ENCODE assay signal across 27 cellular contexts in genomic region chr7:96332325-96332724, GRCh38.
"Had no signal": no experiment of that assay in that cellular context is flagged by ENCODE, and none has a peak within 500 bp of the region (broad histone marks: within the 10 kb centered on the region; RNA-seq: fewer than 3 reads in every experiment).

No MANE protein-coding gene starts in this region.

- H3K9me3 ChIP-seq: suprapubic skin, testis, thoracic aorta, thyroid gland, tibial artery, tibial nerve, transverse colon, upper lobe of left lung, upper lobe of right lung, uterus, vagina had no signal

- H3K4me3 ChIP-seq: suprapubic skin, testis, thoracic aorta, thyroid gland, tibial artery, tibial nerve, transverse colon, upper lobe of left lung, upper lobe of right lung, uterus, vagina had no signal

- H3K27ac ChIP-seq: suprapubic skin, testis, thoracic aorta, thyroid gland, tibial artery, tibial nerve, transverse colon, upper lobe of left lung, upper lobe of right lung, uterus, vagina had no signal

- H3K36me3 ChIP-seq: suprapubic skin, thoracic aorta, thyroid gland, tibial artery, tibial nerve, transverse colon, upper lobe of left lung, upper lobe of right lung, uterus, vagina had no signal

- H3K36me3 Mint-ChIP-seq: stimulated activated effector memory CD8-positive, alpha-beta T cell treated with anti-CD3 and anti-CD28 coated beads, Interleukin-12 subunit alpha, Interleukin-12 subunit beta, amount 100 ng/mL, for 72 hours; stimulated activated memory B cell treated with anti-CD40 and anti-IgM and Interleukin-4, amounts not matched to agents 10 μg/mL and 1 μg/mL and 100 μg/mL, for 72 hours; stimulated activated naive B cell treated with anti-CD40 and anti-IgM and Interleukin-4, amounts not matched to agents 10 μg/mL and 1 μg/mL and 100 μg/mL, for 72 hours; type B pancreatic cell had no signal

- H3K27me3 ChIP-seq: suprapubic skin, testis, thyroid gland, tibial artery, tibial nerve, transverse colon, upper lobe of left lung, upper lobe of right lung, uterus, vagina had no signal

- ATAC-seq: stimulated activated effector memory CD8-positive, alpha-beta T cell treated with anti-CD3 and anti-CD28 coated beads, Interleukin-12 subunit alpha, Interleukin-12 subunit beta, amount 100 ng/mL, for 72 hours; stimulated activated memory B cell treated with anti-CD40 and anti-IgM and Interleukin-4, amounts not matched to agents 10 μg/mL and 1 μg/mL and 100 μg/mL, for 72 hours; stimulated activated naive B cell treated with anti-CD40 and anti-IgM and Interleukin-4, amounts not matched to agents 10 μg/mL and 1 μg/mL and 100 μg/mL, for 72 hours; stimulated activated naive CD8-positive, alpha-beta T cell treated with anti-CD3 and anti-CD28 coated beads, Interleukin-15, amount 100 ng/mL, for 72 hours; stimulated activated naive CD8-positive, alpha-beta T cell treated with anti-CD3 and anti-CD28 coated beads, Interleukin-15, Interleukin-2, amounts not matched to agents 100 U/mL and 50 U/mL, for 24 hours; upper lobe of right lung had no signal

- DNase-seq: stimulated activated CD4-positive, alpha-beta T cell treated with anti-CD3 and anti-CD28 coated beads, Interleukin-2, amount 100 ng/mL, for 48 hours; stimulated activated CD4-positive, alpha-beta T cell treated with anti-CD3 and anti-CD28 coated beads, Interleukin-4, amount 100 ng/mL, for 1 hour; stimulated activated CD4-positive, alpha-beta T cell treated with anti-CD3 and anti-CD28 coated beads, Interleukin-4, amount 100 ng/mL, for 24 hours; stimulated activated CD4-positive, alpha-beta T cell treated with anti-CD3 and anti-CD28 coated beads, Interleukin-4, amount 100 ng/mL, for 4 hours; stimulated activated CD8-positive, alpha-beta memory T cell treated with anti-CD3 and anti-CD28 coated beads, Interleukin-4, amount 100 ng/mL, for 48 hours; stimulated activated naive B cell treated with anti-CD40 and anti-IgM and Interleukin-4, amounts not matched to agents 10 μg/mL and 1 μg/mL and 100 μg/mL, for 72 hours; stimulated activated naive CD4-positive, alpha-beta T cell; stimulated activated naive CD4-positive, alpha-beta T cell treated with Interleukin-2 at 50 U/mL for 16 hours; stimulated activated naive CD8-positive, alpha-beta T cell treated with anti-CD3 and anti-CD28 coated beads, Interleukin-15, amount 100 ng/mL, for 72 hours; stimulated activated naive CD8-positive, alpha-beta T cell treated with anti-CD3 and anti-CD28 coated beads, Interleukin-15, Interleukin-2, amounts not matched to agents 100 U/mL and 50 U/mL, for 24 hours; substantia nigra; testis; thyroid gland; tibial artery; transverse colon; trophoblast cell; upper lobe of left lung; upper lobe of right lung; uterus had no signal

- H3K27me3 Mint-ChIP-seq: stimulated activated memory B cell treated with anti-CD40 and anti-IgM and Interleukin-4, amounts not matched to agents 10 μg/mL and 1 μg/mL and 100 μg/mL, for 72 hours; stimulated activated naive B cell treated with anti-CD40 and anti-IgM and Interleukin-4, amounts not matched to agents 10 μg/mL and 1 μg/mL and 100 μg/mL, for 72 hours; stimulated activated naive CD8-positive, alpha-beta T cell treated with anti-CD3 and anti-CD28 coated beads, Interleukin-15, amount 100 ng/mL, for 72 hours; type B pancreatic cell had no signal

- H3K9me3 Mint-ChIP-seq: stimulated activated effector memory CD8-positive, alpha-beta T cell treated with anti-CD3 and anti-CD28 coated beads, Interleukin-12 subunit alpha, Interleukin-12 subunit beta, amount 100 ng/mL, for 72 hours; stimulated activated memory B cell treated with anti-CD40 and anti-IgM and Interleukin-4, amounts not matched to agents 10 μg/mL and 1 μg/mL and 100 μg/mL, for 72 hours; stimulated activated naive CD8-positive, alpha-beta T cell treated with anti-CD3 and anti-CD28 coated beads, Interleukin-15, amount 100 ng/mL, for 72 hours; stimulated activated naive CD8-positive, alpha-beta T cell treated with anti-CD3 and anti-CD28 coated beads, Interleukin-15, Interleukin-2, amounts not matched to agents 100 ng/mL and 50 ng/mL, for 24 hours had no signal

- H3K4me1 ChIP-seq: thyroid gland, tibial nerve, upper lobe of left lung, upper lobe of right lung, uterus, vagina had no signal

- H3K27ac Mint-ChIP-seq: stimulated activated effector memory CD8-positive, alpha-beta T cell treated with anti-CD3 and anti-CD28 coated beads, Interleukin-12 subunit alpha, Interleukin-12 subunit beta, amount 100 ng/mL, for 72 hours; stimulated activated memory B cell treated with anti-CD40 and anti-IgM and Interleukin-4, amounts not matched to agents 10 μg/mL and 1 μg/mL and 100 μg/mL, for 72 hours; stimulated activated naive B cell treated with anti-CD40 and anti-IgM and Interleukin-4, amounts not matched to agents 10 μg/mL and 1 μg/mL and 100 μg/mL, for 72 hours; stimulated activated naive CD8-positive, alpha-beta T cell treated with anti-CD3 and anti-CD28 coated beads, Interleukin-15, amount 100 ng/mL, for 72 hours; stimulated activated naive CD8-positive, alpha-beta T cell treated with anti-CD3 and anti-CD28 coated beads, Interleukin-15, Interleukin-2, amounts not matched to agents 100 ng/mL and 50 ng/mL, for 24 hours; type B pancreatic cell had no signal

- H3K4me3 Mint-ChIP-seq: stimulated activated effector memory CD8-positive, alpha-beta T cell treated with anti-CD3 and anti-CD28 coated beads, Interleukin-12 subunit alpha, Interleukin-12 subunit beta, amount 100 ng/mL, for 72 hours; stimulated activated memory B cell treated with anti-CD40 and anti-IgM and Interleukin-4, amounts not matched to agents 10 μg/mL and 1 μg/mL and 100 μg/mL, for 72 hours; stimulated activated naive B cell treated with anti-CD40 and anti-IgM and Interleukin-4, amounts not matched to agents 10 μg/mL and 1 μg/mL and 100 μg/mL, for 72 hours; stimulated activated naive CD8-positive, alpha-beta T cell treated with anti-CD3 and anti-CD28 coated beads, Interleukin-15, amount 100 ng/mL, for 72 hours; stimulated activated naive CD8-positive, alpha-beta T cell treated with anti-CD3 and anti-CD28 coated beads, Interleukin-15, Interleukin-2, amounts not matched to agents 100 ng/mL and 50 ng/mL, for 24 hours; type B pancreatic cell had no signal

- H3K4me1 Mint-ChIP-seq: stimulated activated effector memory CD8-positive, alpha-beta T cell treated with anti-CD3 and anti-CD28 coated beads, Interleukin-12 subunit alpha, Interleukin-12 subunit beta, amount 100 ng/mL, for 72 hours; stimulated activated memory B cell treated with anti-CD40 and anti-IgM and Interleukin-4, amounts not matched to agents 10 μg/mL and 1 μg/mL and 100 μg/mL, for 72 hours; stimulated activated naive CD8-positive, alpha-beta T cell treated with anti-CD3 and anti-CD28 coated beads, Interleukin-15, amount 100 ng/mL, for 72 hours had no signal
